1 cellular context compared by ENCODE assay signal in the genomic region with DNA sequence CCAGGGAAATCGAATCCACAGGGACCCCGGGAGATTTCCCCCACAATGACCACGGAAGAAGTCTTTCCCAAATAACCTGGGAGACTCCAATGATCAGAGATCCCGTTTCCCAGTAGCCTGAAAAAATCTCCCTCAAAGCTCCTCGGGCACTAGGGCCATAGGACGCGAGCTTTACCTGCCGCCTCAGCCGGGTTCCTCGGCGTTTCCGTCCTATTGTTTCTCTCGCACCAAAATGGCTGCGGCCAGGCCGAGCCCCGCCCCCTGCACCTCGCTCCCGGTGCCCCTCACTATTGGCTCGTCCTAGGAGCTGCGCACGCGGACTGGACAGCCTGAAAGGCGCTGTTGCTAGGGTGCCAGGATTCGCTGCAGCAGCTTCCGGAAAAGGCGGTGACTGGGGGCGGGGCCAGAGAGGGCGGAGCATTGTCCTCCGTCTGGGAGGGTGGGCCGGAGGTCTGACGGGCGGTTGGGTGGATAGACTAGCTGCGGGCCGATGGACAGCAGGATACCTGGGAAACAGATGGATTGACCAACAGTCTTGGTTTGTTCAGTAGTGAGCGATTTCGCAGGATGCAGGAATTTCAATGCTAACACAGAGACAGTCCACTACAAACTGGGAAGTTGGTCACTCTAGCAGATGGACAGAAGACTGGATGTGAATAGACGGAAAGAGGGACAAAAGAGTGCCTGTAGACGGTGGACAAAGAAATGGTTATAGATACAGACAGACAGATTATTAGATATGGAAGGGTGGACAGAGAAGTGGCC.
A peak's percentile ranks its signal among the peaks of the same experiment; 100 is the strongest.
TF ChIP-seq lines count a peak whose summit lies in the region.

A gene with protein sequence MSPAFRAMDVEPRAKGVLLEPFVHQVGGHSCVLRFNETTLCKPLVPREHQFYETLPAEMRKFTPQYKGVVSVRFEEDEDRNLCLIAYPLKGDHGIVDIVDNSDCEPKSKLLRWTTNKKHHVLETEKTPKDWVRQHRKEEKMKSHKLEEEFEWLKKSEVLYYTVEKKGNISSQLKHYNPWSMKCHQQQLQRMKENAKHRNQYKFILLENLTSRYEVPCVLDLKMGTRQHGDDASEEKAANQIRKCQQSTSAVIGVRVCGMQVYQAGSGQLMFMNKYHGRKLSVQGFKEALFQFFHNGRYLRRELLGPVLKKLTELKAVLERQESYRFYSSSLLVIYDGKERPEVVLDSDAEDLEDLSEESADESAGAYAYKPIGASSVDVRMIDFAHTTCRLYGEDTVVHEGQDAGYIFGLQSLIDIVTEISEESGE (minus strand): TSS at position 240 of the 765 bp plus-strand sequence. CDS start 21,930 bp downstream, outside the sequence.

TF ChIP-seq in H1, 55 proteins besides CTCF, POLR2A, EP300 and RAD21 (continues in another document):
- TF ChIP-seq SUZ12 (IDR thresholded peaks at IDR 0.05; ENCODE audit: low read length) (no peak), BACH1 (IDR thresholded peaks at IDR 0.05; ENCODE audit: low read length) (no peak), PHF8 (conservative IDR thresholded peaks at IDR 0.05; ENCODE audit: low read depth, low read length) (peak; percentile 88), BCL11A (IDR thresholded peaks at IDR 0.05; ENCODE audit: low read depth in 2 of 2, low read length in 2 of 2) (no peak), HDAC2 (IDR thresholded peaks at IDR 0.05; ENCODE audit: borderline replicate concordance in 1 of 2, low read depth in 2 of 2, low read length in 2 of 2) (no peak), SIX5 (IDR thresholded peaks at IDR 0.05; ENCODE audit: low read depth, low read length) (no peak), SAP30 (IDR thresholded peaks at IDR 0.05; ENCODE audit: insufficient read depth, insufficient replicate concordance, low read length) (no peak), FOSL1 (IDR thresholded peaks at IDR 0.05; ENCODE audit: insufficient read depth, low read depth, low read length) (no peak), KDM5A (IDR thresholded peaks at IDR 0.05; ENCODE audit: low read length) (no peak), SP1 (IDR thresholded peaks at IDR 0.05; ENCODE audit: low read depth, low read length) (peak; percentile 84), GABPA (IDR thresholded peaks at IDR 0.05; ENCODE audit: borderline replicate concordance, insufficient read depth, low read length) (no peak), NANOG (IDR thresholded peaks at IDR 0.05; ENCODE audit: insufficient read depth, low read depth, low read length, poor library complexity, severe bottlenecking) (peak; percentile 3), TCF12 (IDR thresholded peaks at IDR 0.05; ENCODE audit: low read depth, low read length) (no peak), CHD2 (IDR thresholded peaks at IDR 0.05; ENCODE audit: low read length) (no peak; the same call in 1 of the 2 replicates), TAF1 (IDR thresholded peaks at IDR 0.05; ENCODE audit: low read depth, low read length) (peak; percentile 95), ZNF274 (IDR thresholded peaks at IDR 0.05; ENCODE audit: borderline replicate concordance, extremely low read depth, low read length) (no peak), CBX8 (IDR thresholded peaks at IDR 0.05; ENCODE audit: borderline replicate concordance, low read depth, low read length) (no peak), SRF (IDR thresholded peaks at IDR 0.05; ENCODE audit: low read depth, low read length) (no peak), EZH2 (IDR thresholded peaks at IDR 0.05; ENCODE audit: low read depth, low read length, severe bottlenecking) (no peak), SP2 (IDR thresholded peaks at IDR 0.05; ENCODE audit: low read length) (no peak), POLR2AphosphoS5 (IDR thresholded peaks at IDR 0.05; ENCODE audit: low read depth, low read length) (peak; percentile 91), RBBP5 (IDR thresholded peaks at IDR 0.05; ENCODE audit: borderline replicate concordance, low read depth, low read length) (0 out of 2 replicates have a peak, but pooled peaks have one; percentile 43), GTF2F1 (IDR thresholded peaks at IDR 0.05; ENCODE audit: borderline replicate concordance, low read depth, low read length) (no peak), RFX5 (IDR thresholded peaks at IDR 0.05; ENCODE audit: borderline replicate concordance, low read depth, low read length) (peak; percentile 91), RXRA (IDR thresholded peaks at IDR 0.05; ENCODE audit: insufficient read depth, low read depth, low read length) (no peak), EGR1 (IDR thresholded peaks at IDR 0.05; ENCODE audit: borderline replicate concordance, low read depth, low read length) (no peak), RNF2 (IDR thresholded peaks at IDR 0.05; ENCODE audit: borderline replicate concordance, low read depth, low read length, missing control alignments, poor library complexity, severe bottlenecking) (no peak), CBX5 (IDR thresholded peaks at IDR 0.05; ENCODE audit: low read depth, low read length) (no peak), MAFK (IDR thresholded peaks at IDR 0.05; ENCODE audit: low read depth, low read length) (no peak), ASH2L (IDR thresholded peaks at IDR 0.05; ENCODE audit: low read length) (peak; percentile 67), CTBP2 (IDR thresholded peaks at IDR 0.05; ENCODE audit: borderline replicate concordance, insufficient read depth, insufficient read length, low read length) (no peak), CREB1 (IDR thresholded peaks at IDR 0.05) (peak; percentile 67; the same call in 1 of the 2 replicates), JUN (IDR thresholded peaks at IDR 0.05; ENCODE audit: low read depth, low read length) (no peak), HDAC6 (IDR thresholded peaks at IDR 0.05; ENCODE audit: low read depth, low read length) (no peak), SIRT6 (IDR thresholded peaks at IDR 0.05; ENCODE audit: low read length) (no peak), JUND (IDR thresholded peaks at IDR 0.05; ENCODE audit: low read length) (no peak), TEAD4 (IDR thresholded peaks at IDR 0.05; ENCODE audit: low read depth, low read length) (no peak), CHD1 (IDR thresholded peaks at IDR 0.05; ENCODE audit: low read depth, low read length) (peak; percentile 3; the same call in 1 of the 2 replicates), TBP (IDR thresholded peaks at IDR 0.05; ENCODE audit: low read depth, low read length) (peak; percentile 88), SP4 (IDR thresholded peaks at IDR 0.05; ENCODE audit: low read length) (peak; percentile 47), SIN3A (conservative IDR thresholded peaks at IDR 0.05 in 1 of 2, IDR thresholded peaks at IDR 0.05 in 1 of 2; ENCODE audit: low read depth in 1 of 2, low read length in 2 of 2) (peak; percentile 48 to 65; a peak in 2 of 4 replicates), KDM4A (IDR thresholded peaks at IDR 0.05; ENCODE audit: low read depth, low read length, severe bottlenecking) (no peak), YY1 (IDR thresholded peaks at IDR 0.05; ENCODE audit: low read depth, low read length) (peak; percentile 98), BRCA1 (IDR thresholded peaks at IDR 0.05; ENCODE audit: low read depth, low read length) (no peak), POU5F1 (IDR thresholded peaks at IDR 0.05; ENCODE audit: low read depth, low read length) (no peak), TAF7 (optimal IDR thresholded peaks at IDR 0.05; ENCODE audit: borderline replicate concordance, low read depth, low read length) (peak; percentile 83), NRF1 (IDR thresholded peaks at IDR 0.05; ENCODE audit: low read depth, low read length) (peak; percentile 64), KDM1A (IDR thresholded peaks at IDR 0.05; ENCODE audit: borderline replicate concordance, low read length) (no peak), CEBPB (IDR thresholded peaks at IDR 0.05; ENCODE audit: low read depth, low read length) (no peak)
- TF ChIP-seq, protein P1, sequence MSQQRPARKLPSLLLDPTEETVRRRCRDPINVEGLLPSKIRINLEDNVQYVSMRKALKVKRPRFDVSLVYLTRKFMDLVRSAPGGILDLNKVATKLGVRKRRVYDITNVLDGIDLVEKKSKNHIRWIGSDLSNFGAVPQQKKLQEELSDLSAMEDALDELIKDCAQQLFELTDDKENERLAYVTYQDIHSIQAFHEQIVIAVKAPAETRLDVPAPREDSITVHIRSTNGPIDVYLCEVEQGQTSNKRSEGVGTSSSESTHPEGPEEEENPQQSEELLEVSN (IDR thresholded peaks at IDR 0.05) = no peak
- TF ChIP-seq, protein P2, sequence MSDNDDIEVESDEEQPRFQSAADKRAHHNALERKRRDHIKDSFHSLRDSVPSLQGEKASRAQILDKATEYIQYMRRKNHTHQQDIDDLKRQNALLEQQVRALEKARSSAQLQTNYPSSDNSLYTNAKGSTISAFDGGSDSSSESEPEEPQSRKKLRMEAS (IDR thresholded peaks at IDR 0.05) = peak; percentile 86
- TF ChIP-seq, protein P3, sequence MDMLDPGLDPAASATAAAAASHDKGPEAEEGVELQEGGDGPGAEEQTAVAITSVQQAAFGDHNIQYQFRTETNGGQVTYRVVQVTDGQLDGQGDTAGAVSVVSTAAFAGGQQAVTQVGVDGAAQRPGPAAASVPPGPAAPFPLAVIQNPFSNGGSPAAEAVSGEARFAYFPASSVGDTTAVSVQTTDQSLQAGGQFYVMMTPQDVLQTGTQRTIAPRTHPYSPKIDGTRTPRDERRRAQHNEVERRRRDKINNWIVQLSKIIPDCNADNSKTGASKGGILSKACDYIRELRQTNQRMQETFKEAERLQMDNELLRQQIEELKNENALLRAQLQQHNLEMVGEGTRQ (IDR thresholded peaks at IDR 0.05; ENCODE audit: low read length) = no peak
- TF ChIP-seq, protein P4, sequence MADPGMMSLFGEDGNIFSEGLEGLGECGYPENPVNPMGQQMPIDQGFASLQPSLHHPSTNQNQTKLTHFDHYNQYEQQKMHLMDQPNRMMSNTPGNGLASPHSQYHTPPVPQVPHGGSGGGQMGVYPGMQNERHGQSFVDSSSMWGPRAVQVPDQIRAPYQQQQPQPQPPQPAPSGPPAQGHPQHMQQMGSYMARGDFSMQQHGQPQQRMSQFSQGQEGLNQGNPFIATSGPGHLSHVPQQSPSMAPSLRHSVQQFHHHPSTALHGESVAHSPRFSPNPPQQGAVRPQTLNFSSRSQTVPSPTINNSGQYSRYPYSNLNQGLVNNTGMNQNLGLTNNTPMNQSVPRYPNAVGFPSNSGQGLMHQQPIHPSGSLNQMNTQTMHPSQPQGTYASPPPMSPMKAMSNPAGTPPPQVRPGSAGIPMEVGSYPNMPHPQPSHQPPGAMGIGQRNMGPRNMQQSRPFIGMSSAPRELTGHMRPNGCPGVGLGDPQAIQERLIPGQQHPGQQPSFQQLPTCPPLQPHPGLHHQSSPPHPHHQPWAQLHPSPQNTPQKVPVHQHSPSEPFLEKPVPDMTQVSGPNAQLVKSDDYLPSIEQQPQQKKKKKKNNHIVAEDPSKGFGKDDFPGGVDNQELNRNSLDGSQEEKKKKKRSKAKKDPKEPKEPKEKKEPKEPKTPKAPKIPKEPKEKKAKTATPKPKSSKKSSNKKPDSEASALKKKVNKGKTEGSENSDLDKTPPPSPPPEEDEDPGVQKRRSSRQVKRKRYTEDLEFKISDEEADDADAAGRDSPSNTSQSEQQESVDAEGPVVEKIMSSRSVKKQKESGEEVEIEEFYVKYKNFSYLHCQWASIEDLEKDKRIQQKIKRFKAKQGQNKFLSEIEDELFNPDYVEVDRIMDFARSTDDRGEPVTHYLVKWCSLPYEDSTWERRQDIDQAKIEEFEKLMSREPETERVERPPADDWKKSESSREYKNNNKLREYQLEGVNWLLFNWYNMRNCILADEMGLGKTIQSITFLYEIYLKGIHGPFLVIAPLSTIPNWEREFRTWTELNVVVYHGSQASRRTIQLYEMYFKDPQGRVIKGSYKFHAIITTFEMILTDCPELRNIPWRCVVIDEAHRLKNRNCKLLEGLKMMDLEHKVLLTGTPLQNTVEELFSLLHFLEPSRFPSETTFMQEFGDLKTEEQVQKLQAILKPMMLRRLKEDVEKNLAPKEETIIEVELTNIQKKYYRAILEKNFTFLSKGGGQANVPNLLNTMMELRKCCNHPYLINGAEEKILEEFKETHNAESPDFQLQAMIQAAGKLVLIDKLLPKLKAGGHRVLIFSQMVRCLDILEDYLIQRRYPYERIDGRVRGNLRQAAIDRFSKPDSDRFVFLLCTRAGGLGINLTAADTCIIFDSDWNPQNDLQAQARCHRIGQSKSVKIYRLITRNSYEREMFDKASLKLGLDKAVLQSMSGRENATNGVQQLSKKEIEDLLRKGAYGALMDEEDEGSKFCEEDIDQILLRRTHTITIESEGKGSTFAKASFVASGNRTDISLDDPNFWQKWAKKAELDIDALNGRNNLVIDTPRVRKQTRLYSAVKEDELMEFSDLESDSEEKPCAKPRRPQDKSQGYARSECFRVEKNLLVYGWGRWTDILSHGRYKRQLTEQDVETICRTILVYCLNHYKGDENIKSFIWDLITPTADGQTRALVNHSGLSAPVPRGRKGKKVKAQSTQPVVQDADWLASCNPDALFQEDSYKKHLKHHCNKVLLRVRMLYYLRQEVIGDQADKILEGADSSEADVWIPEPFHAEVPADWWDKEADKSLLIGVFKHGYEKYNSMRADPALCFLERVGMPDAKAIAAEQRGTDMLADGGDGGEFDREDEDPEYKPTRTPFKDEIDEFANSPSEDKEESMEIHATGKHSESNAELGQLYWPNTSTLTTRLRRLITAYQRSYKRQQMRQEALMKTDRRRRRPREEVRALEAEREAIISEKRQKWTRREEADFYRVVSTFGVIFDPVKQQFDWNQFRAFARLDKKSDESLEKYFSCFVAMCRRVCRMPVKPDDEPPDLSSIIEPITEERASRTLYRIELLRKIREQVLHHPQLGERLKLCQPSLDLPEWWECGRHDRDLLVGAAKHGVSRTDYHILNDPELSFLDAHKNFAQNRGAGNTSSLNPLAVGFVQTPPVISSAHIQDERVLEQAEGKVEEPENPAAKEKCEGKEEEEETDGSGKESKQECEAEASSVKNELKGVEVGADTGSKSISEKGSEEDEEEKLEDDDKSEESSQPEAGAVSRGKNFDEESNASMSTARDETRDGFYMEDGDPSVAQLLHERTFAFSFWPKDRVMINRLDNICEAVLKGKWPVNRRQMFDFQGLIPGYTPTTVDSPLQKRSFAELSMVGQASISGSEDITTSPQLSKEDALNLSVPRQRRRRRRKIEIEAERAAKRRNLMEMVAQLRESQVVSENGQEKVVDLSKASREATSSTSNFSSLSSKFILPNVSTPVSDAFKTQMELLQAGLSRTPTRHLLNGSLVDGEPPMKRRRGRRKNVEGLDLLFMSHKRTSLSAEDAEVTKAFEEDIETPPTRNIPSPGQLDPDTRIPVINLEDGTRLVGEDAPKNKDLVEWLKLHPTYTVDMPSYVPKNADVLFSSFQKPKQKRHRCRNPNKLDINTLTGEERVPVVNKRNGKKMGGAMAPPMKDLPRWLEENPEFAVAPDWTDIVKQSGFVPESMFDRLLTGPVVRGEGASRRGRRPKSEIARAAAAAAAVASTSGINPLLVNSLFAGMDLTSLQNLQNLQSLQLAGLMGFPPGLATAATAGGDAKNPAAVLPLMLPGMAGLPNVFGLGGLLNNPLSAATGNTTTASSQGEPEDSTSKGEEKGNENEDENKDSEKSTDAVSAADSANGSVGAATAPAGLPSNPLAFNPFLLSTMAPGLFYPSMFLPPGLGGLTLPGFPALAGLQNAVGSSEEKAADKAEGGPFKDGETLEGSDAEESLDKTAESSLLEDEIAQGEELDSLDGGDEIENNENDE (IDR thresholded peaks at IDR 0.05; ENCODE audit: insufficient replicate concordance, low read length) = no peak
- TF ChIP-seq, protein P5, sequence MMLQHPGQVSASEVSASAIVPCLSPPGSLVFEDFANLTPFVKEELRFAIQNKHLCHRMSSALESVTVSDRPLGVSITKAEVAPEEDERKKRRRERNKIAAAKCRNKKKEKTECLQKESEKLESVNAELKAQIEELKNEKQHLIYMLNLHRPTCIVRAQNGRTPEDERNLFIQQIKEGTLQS (IDR thresholded peaks at IDR 0.05; ENCODE audit: insufficient read depth, low read depth, low read length) = no peak
